In the genomic region with DNA sequence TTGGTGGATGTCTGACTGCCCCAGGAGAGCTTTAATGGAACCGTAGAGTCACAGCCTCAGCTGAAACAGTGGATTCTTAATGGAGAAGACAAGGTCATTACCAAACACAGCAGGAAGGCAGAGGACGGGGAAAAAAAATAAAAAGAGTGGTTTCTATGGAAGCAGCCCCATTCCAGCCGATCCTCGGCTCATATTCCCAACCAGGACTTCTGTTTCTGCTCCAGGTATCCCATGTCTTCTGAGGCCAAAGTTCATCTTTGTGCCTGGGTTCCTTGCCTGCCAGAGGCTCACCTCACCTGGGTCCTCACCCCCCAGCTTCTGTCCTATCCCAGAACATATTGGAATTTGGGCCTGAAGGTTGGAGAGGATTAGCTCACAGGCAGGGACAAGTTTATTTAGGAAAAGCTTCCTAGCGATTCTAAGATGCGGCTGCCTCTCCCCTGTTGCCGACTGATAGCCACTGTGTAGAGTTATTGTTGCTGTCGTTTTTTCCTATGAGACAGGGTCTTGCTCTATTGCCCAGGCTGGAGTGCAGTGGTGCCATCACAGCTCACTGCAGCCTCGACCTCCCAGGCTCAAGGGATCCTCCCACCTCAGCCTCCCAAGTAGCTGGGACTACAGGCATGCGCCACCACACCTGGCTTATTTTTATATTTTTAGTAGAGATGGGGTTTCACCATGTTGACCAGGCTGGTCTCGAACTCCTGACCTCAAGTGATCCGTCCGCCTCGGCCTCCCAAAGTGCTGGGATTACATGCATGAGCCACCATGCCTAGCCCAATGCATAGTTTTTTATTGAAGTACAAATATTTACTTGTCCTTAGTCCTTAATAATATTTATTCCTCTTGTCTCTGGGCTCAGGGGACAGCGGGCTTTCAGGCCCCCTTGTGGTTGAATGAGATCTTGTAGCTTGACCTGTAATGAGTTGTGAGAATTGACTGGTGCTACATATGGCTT, we compare ENCODE assay signal across 8 cellular contexts. TPM values are rescaled to one million over a fixed set of nuclear protein-coding genes. Genes with fewer than 3 reads are reported as not detected.
DNase-seq lines count a peak whose midpoint lies in the region; ATAC-seq, FAIRE-seq and TF ChIP-seq lines count a peak whose summit lies in the region.

No MANE protein-coding gene starts in this region.

- H3K4me3 ChIP-seq in astrocyte of the cerebellum (ENCODE audit: low read depth, low read length): no peak overlapping the region
- no peak overlapping the region for H3K4me3 ChIP-seq in coronary artery
- H3K4me3 ChIP-seq in aorta (ENCODE audit: low read length in 2 of 2): no peak overlapping the region

- DNase-seq in EL (peak; percentile 45), LoVo (ENCODE audit: low spot score) (peak; percentile 34), astrocyte of the cerebellum (ENCODE audit: low read depth) (no peak), naive B cell (no peak), coronary artery (ENCODE audit: low spot score) (no peak), aorta (no peak), GM12892 (ENCODE audit: insufficient read length) (no peak), 8988T (no peak)

- no peaks in the 10 kb centered on the region for H3K27me3 ChIP-seq in aorta (ENCODE audit: control insufficient read depth in 1 of 2, insufficient read depth in 2 of 2, low read length in 1 of 2)

- no peaks in the 10 kb centered on the region for H3K9me3 ChIP-seq in aorta (ENCODE audit: control insufficient read depth, low read length)

- in situ Hi-C loops in astrocyte of the cerebellum (cut with HindIII; ENCODE audit: low sequenced_read_pairs): no loop called here

- H3K4me1 Mint-ChIP-seq in naive B cell: no peaks in the 10 kb centered on the region

- 69 to 70% methylated on average over 15 of the region's 15 CpGs for WGBS in aorta, 2 donors

- H3K4me3 Mint-ChIP-seq in naive B cell: no peak overlapping the region

- peak; percentile 54 for TF ChIP-seq CTCF in astrocyte of the cerebellum (IDR thresholded peaks at IDR 0.05; ENCODE audit: low read depth, low read length, missing control alignments)
- TF ChIP-seq CTCF in coronary artery (IDR thresholded peaks at IDR 0.05): no peak

- H3K36me3 ChIP-seq in aorta (ENCODE audit: control insufficient read depth in 1 of 2, insufficient read depth in 2 of 2, low read length in 1 of 2): no peaks in the 10 kb centered on the region

- TF ChIP-seq POLR2A in GM12892 (IDR thresholded peaks at IDR 0.05; ENCODE audit: low read depth, low read length): no peak

- no peak overlapping the region for H3K27ac ChIP-seq in coronary artery
- no peak overlapping the region for H3K27ac ChIP-seq in aorta (ENCODE audit: low read depth in 1 of 2, low read length in 2 of 2)

- H3K27me3 Mint-ChIP-seq in naive B cell: no peaks in the 10 kb centered on the region

- H3K27ac Mint-ChIP-seq in naive B cell: peak overlapping the region in 1 of 6 donors; percentile 29

- intact Hi-C loops in aorta (cut with DNase I): no loop called here

- H3K9me3 Mint-ChIP-seq in naive B cell: no peaks in the 10 kb centered on the region

- H3K36me3 Mint-ChIP-seq in naive B cell: no peaks in the 10 kb centered on the region

- peak; percentile 33 to 38 for ATAC-seq in naive B cell (ENCODE audit: low read depth in 2 of 2)
- ATAC-seq in aorta (ENCODE audit: low FRiP score): no peak

- no peaks in the 10 kb centered on the region for H3K4me1 ChIP-seq in aorta (ENCODE audit: control insufficient read depth in 1 of 2, insufficient read depth in 2 of 2, low read length in 2 of 2)

- FAIRE-seq in GM12892 (lab: Jason Lieb, UNC): no peak

RNA-seq across cellular contexts. Expression of gene CCL26, which starts 15.4 kb away (rescaled TPM):
- not detected for polyA plus RNA-seq in naive B cell (ENCODE audit: low read depth in 6 of 6)
- total RNA-seq in aorta: 1 to 10 TPM in 1 of 2 donors, not detected in 1; 1.9 TPM
- 1 to 10 TPM in 1 of 2 donors, not detected in 1; 2.0 TPM for polyA plus RNA-seq in aorta
- not detected for polyA plus RNA-seq in GM12892 (2012; ENCODE audit: missing spikeins)

RNA-seq across cellular contexts. Expression of gene HIP1, which starts 17.9 kb away (rescaled TPM):
- 1 to 10 TPM; 2.5 to 7.8 (median 4.3) TPM for polyA plus RNA-seq in naive B cell (ENCODE audit: low read depth in 6 of 6)
- 10 to 100 TPM; 56.8 to 87.9 TPM for total RNA-seq in aorta
- 10 to 100 TPM; 10.6 to 29.7 TPM for polyA plus RNA-seq in aorta
- polyA plus RNA-seq in GM12892 (2012; ENCODE audit: missing spikeins): 0.81 TPM

RNA-seq across cellular contexts. Expression of gene CCL24, which starts 57.0 kb away (rescaled TPM):
- polyA plus RNA-seq in naive B cell (ENCODE audit: low read depth in 6 of 6) (not detected), aorta (1 to 10 TPM in 1 of 2 donors, under 1 TPM in 1; 1.00 to 3.3 TPM)
- 1 to 10 TPM; 1.1 to 2.4 TPM for total RNA-seq in aorta
- polyA plus RNA-seq in GM12892 (2012; ENCODE audit: missing spikeins): 0.57 TPM

Comparison
In these comparisons a context has a peak if more than half of its experiments do, and no peak if none do; other contexts are left out.
1. DNase-seq: peak in EL (single experiment) and LoVo (single experiment); none in astrocyte of the cerebellum (single experiment), naive B cell (single experiment), coronary artery (single experiment), aorta (0 of 2), GM12892 (single experiment) and 8988T (single experiment).